In the genomic region with DNA sequence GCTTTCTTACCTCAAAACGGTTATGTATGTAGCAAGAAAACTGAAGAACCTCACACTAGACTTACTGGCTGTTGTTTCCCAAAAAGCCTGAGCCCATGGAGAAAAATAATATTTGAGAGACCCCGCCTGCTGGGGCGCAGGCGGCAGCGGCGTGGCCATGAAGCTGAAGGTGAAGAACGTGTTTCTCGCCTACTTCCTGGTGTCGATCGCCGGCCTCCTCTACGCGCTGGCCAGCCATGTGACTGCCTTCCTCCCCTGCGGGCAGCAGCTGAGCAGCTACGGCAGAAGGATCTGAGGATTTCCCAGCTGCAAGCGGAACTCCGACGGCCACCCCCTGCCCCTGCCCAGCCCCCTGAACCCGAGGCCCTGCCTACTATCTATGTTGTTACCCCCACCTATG, we compare ENCODE assay signal across 1 cellular context.
A peak's percentile ranks its signal among the peaks of the same experiment; 100 is the strongest.
TF ChIP-seq lines count a peak whose summit lies in the region.

No MANE protein-coding gene starts in this region.

TF ChIP-seq in H1, 55 proteins besides CTCF, POLR2A, EP300 and RAD21:
- TF ChIP-seq, protein P1, sequence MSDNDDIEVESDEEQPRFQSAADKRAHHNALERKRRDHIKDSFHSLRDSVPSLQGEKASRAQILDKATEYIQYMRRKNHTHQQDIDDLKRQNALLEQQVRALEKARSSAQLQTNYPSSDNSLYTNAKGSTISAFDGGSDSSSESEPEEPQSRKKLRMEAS (IDR thresholded peaks at IDR 0.05), result peak; percentile 43; the same call in 1 of the 2 replicates
